In genomic region chr11:13013054-13013488, GRCh38 we compare ENCODE assay signal across 1 cellular context.
A peak's percentile ranks its signal among the peaks of the same experiment; 100 is the strongest.
TF ChIP-seq lines count a peak whose summit lies in the region.

No MANE protein-coding gene starts in this region.

TF ChIP-seq in HepG2, 621 proteins besides CTCF, POLR2A, EP300 and RAD21:
- TF ChIP-seq MAFK (conservative IDR thresholded peaks at IDR 0.05 in 1 of 2, IDR thresholded peaks at IDR 0.05 in 1 of 2; ENCODE audit: low read length in 2 of 2), result peak; percentile 97 to 99
- no peak for TF ChIP-seq POLR2AphosphoS2 (IDR thresholded peaks at IDR 0.05; ENCODE audit: low read depth, low read length)
- TF ChIP-seq ZNF605 (CRISPR knock-in tag; IDR thresholded peaks at IDR 0.05), result no peak
- TF ChIP-seq HMGXB3 (CRISPR knock-in tag; IDR thresholded peaks at IDR 0.05; ENCODE audit: borderline replicate concordance), result no peak
- TF ChIP-seq ZNF782 (CRISPR knock-in tag; IDR thresholded peaks at IDR 0.05; ENCODE audit: borderline replicate concordance), result no peak
- TF ChIP-seq ATF3 (CRISPR knock-in tag; IDR thresholded peaks at IDR 0.05), result no peak
- TF ChIP-seq MATR3 (CRISPR knock-in tag; IDR thresholded peaks at IDR 0.05), result no peak
- peak; percentile 98 for TF ChIP-seq MAFF (IDR thresholded peaks at IDR 0.05; ENCODE audit: low read depth, low read length)
- TF ChIP-seq CREB3 (CRISPR knock-in tag; IDR thresholded peaks at IDR 0.05), result no peak
- TF ChIP-seq ELF3 (CRISPR knock-in tag; IDR thresholded peaks at IDR 0.05), result no peak
